ENCODE assay signal across 31 cellular contexts in the genomic region with DNA sequence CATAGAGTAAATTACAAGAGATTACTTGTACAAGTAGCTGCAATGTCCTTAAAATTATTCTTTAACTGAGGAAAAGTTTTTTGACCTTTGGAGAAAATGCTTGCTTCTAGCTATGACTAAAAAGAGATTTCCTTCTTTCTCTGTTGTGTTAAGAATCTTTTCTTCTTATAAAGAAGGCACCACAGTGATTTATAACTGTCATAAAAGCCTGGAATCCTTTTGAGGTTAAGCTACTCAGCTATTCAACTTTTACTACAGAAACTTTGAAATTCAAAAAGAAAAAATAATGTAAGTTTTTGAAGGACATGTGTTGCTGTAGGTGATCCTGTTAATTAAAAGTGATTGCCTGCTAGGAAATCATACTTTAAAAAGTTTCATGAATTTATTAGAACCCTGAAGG.
"Had no signal": no experiment of that assay in that cellular context is flagged by ENCODE, and none has a peak within 500 bp of the region (broad histone marks: within the 10 kb centered on the region; RNA-seq: fewer than 3 reads in every experiment).

No MANE protein-coding gene starts in this region.

- H3K4me1 Mint-ChIP-seq: activated CD4-positive, alpha-beta T cell treated with anti-CD3 and anti-CD28 coated beads, Interleukin-2, amount 10 ng/mL, durations not matched to agents 24 days and 14 days; activated CD8-positive, alpha-beta memory T cell treated with anti-CD3 and anti-CD28 coated beads, Interleukin-2, amount 10 ng/mL, durations not matched to agents 7 days and 5 days; activated naive CD8-positive, alpha-beta T cell treated with anti-CD3 and anti-CD28 coated beads, Interleukin-2, amount 50 U/mL, for 24 hours had no signal

- H3K27ac ChIP-seq: adrenal gland, body of pancreas, esophagus muscularis mucosa, foreskin keratinocyte, gastrocnemius medialis had no signal

- H3K36me3 Mint-ChIP-seq: activated CD4-positive, alpha-beta memory T cell treated with anti-CD3 and anti-CD28 coated beads for 36 hours; activated CD8-positive, alpha-beta memory T cell treated with anti-CD3 and anti-CD28 coated beads, Interleukin-2, amount 10 ng/mL, durations not matched to agents 7 days and 5 days; activated naive CD8-positive, alpha-beta T cell treated with anti-CD3 and anti-CD28 coated beads for 36 hours had no signal

- H3K27ac Mint-ChIP-seq: activated CD4-positive, alpha-beta memory T cell treated with anti-CD3 and anti-CD28 coated beads for 36 hours; activated CD4-positive, alpha-beta T cell treated with anti-CD3 and anti-CD28 coated beads for 36 hours; activated CD4-positive, alpha-beta T cell treated with anti-CD3 and anti-CD28 coated beads, Interleukin-2, amount 10 ng/mL, durations not matched to agents 24 days and 14 days; activated CD8-positive, alpha-beta memory T cell treated with anti-CD3 and anti-CD28 coated beads, Interleukin-2, amount 10 ng/mL, durations not matched to agents 7 days and 5 days; activated CD8-positive, alpha-beta T cell treated with anti-CD3 and anti-CD28 coated beads, Interleukin-2, amount 10 ng/mL, durations not matched to agents 7 days and 5 days; activated naive CD4-positive, alpha-beta T cell treated with anti-CD3 and anti-CD28 coated beads for 36 hours; activated naive CD4-positive, alpha-beta T cell treated with anti-CD3 and anti-CD28 coated beads, Interleukin-2, amount 50 U/mL, for 24 hours; activated naive CD8-positive, alpha-beta T cell treated with anti-CD3 and anti-CD28 coated beads for 36 hours; activated naive CD8-positive, alpha-beta T cell treated with anti-CD3 and anti-CD28 coated beads, Interleukin-2, amount 50 U/mL, for 24 hours; activated T-helper 1 cell treated with anti-CD3 and anti-CD28 coated beads, Interleukin-12 subunit alpha, Interleukin-12 subunit beta, Interleukin-2, Interleukin-4 antibody, amounts not matched to agents 30 ng/mL and 10 ng/mL and 1 ng/mL, durations not matched to agents 14 hours and 24 hours and 36 hours; activated T-helper 2 cell treated with anti-CD3 and anti-CD28 coated beads, Interferon-gamma antibody, Interleukin-2, Interleukin-4, amounts not matched to agents 10 μg/mL and 5 μg/mL and 100 μg/mL, durations not matched to agents 14 hours and 24 hours and 36 hours; effector memory CD8-positive, alpha-beta T cell had no signal

- H3K4me3 ChIP-seq: adrenal gland, body of pancreas, esophagus muscularis mucosa had no signal

- DNase-seq: activated CD4-positive, alpha-beta memory T cell treated with anti-CD3 and anti-CD28 coated beads for 36 hours; activated CD4-positive, alpha-beta T cell treated with anti-CD3 and anti-CD28 coated beads for 36 hours; activated CD4-positive, alpha-beta T cell treated with anti-CD3 and anti-CD28 coated beads, Interleukin-2, amount 10 ng/mL, durations not matched to agents 24 days and 14 days; activated CD4-positive, CD25-positive, alpha-beta regulatory T cell; activated CD4-positive, CD25-positive, alpha-beta regulatory T cell treated with anti-CD3 and anti-CD28 coated beads, Interleukin-2, amount 50 U/mL, for 72 hours; activated CD8-positive, alpha-beta memory T cell treated with anti-CD3 and anti-CD28 coated beads, Interleukin-2, amount 10 ng/mL, durations not matched to agents 7 days and 5 days; activated CD8-positive, alpha-beta memory T cell treated with anti-CD3 and anti-CD28 coated beads, Interleukin-2, amount 50 U/mL, for 4 hours; activated CD8-positive, alpha-beta T cell treated with anti-CD3 and anti-CD28 coated beads, Interleukin-2, amount 10 ng/mL, durations not matched to agents 7 days and 5 days; activated effector memory CD4-positive, alpha-beta T cell treated with anti-CD3 and anti-CD28 coated beads, Interleukin-2, amount 50 U/mL, for 16 hours; activated naive CD4-positive, alpha-beta T cell treated with anti-CD3 and anti-CD28 coated beads for 36 hours; activated naive CD8-positive, alpha-beta T cell treated with anti-CD3 and anti-CD28 coated beads for 36 hours; activated naive CD8-positive, alpha-beta T cell treated with anti-CD3 and anti-CD28 coated beads, Interleukin-2, amount 50 U/mL, for 24 hours; activated T-cell treated with anti-CD3 and anti-CD28 coated beads, Interleukin-2, amount 50 U/mL, for 1 hour; activated T-cell treated with anti-CD3 and anti-CD28 coated beads, Interleukin-2, amount 50 U/mL, for 48 hours; adrenal gland; amygdala; aorta; body of pancreas; caudate nucleus; cortex of kidney; dermis blood vessel endothelial cell; effector CD4-positive, alpha-beta T cell; effector memory CD8-positive, alpha-beta T cell; erythroblast; foreskin keratinocyte; gastrocnemius medialis; T-helper 2 cell had no signal

- H3K4me3 Mint-ChIP-seq: activated CD4-positive, alpha-beta memory T cell treated with anti-CD3 and anti-CD28 coated beads for 36 hours; activated CD4-positive, alpha-beta T cell treated with anti-CD3 and anti-CD28 coated beads for 36 hours; activated CD4-positive, alpha-beta T cell treated with anti-CD3 and anti-CD28 coated beads, Interleukin-2, amount 10 ng/mL, durations not matched to agents 24 days and 14 days; activated CD8-positive, alpha-beta memory T cell treated with anti-CD3 and anti-CD28 coated beads, Interleukin-2, amount 10 ng/mL, durations not matched to agents 7 days and 5 days; activated CD8-positive, alpha-beta T cell treated with anti-CD3 and anti-CD28 coated beads, Interleukin-2, amount 10 ng/mL, durations not matched to agents 7 days and 5 days; activated naive CD4-positive, alpha-beta T cell treated with anti-CD3 and anti-CD28 coated beads for 36 hours; activated naive CD4-positive, alpha-beta T cell treated with anti-CD3 and anti-CD28 coated beads, Interleukin-2, amount 50 U/mL, for 24 hours; activated naive CD8-positive, alpha-beta T cell treated with anti-CD3 and anti-CD28 coated beads for 36 hours; activated naive CD8-positive, alpha-beta T cell treated with anti-CD3 and anti-CD28 coated beads, Interleukin-2, amount 50 U/mL, for 24 hours; activated T-helper 1 cell treated with anti-CD3 and anti-CD28 coated beads, Interleukin-12 subunit alpha, Interleukin-12 subunit beta, Interleukin-2, Interleukin-4 antibody, amounts not matched to agents 30 ng/mL and 10 ng/mL and 1 ng/mL, durations not matched to agents 14 hours and 24 hours and 36 hours; effector memory CD8-positive, alpha-beta T cell had no signal

- H3K9me3 Mint-ChIP-seq: activated CD4-positive, alpha-beta memory T cell treated with anti-CD3 and anti-CD28 coated beads for 36 hours; activated CD4-positive, alpha-beta T cell treated with anti-CD3 and anti-CD28 coated beads, Interleukin-2, amount 10 ng/mL, durations not matched to agents 24 days and 14 days; activated naive CD8-positive, alpha-beta T cell treated with anti-CD3 and anti-CD28 coated beads, Interleukin-2, amount 50 U/mL, for 24 hours; activated T-helper 1 cell treated with anti-CD3 and anti-CD28 coated beads, Interleukin-12 subunit alpha, Interleukin-12 subunit beta, Interleukin-2, Interleukin-4 antibody, amounts not matched to agents 30 ng/mL and 10 ng/mL and 1 ng/mL, durations not matched to agents 14 hours and 24 hours and 36 hours; activated T-helper 2 cell treated with anti-CD3 and anti-CD28 coated beads, Interferon-gamma antibody, Interleukin-2, Interleukin-4, amounts not matched to agents 10 μg/mL and 5 μg/mL and 100 μg/mL, durations not matched to agents 14 hours and 24 hours and 36 hours; effector memory CD8-positive, alpha-beta T cell had no signal

- H3K36me3 ChIP-seq: adrenal gland, esophagus muscularis mucosa, gastrocnemius medialis had no signal

- H3K4me1 ChIP-seq: foreskin keratinocyte had no signal

- H3K9me3 ChIP-seq: adrenal gland, gastrocnemius medialis had no signal

- ATAC-seq: activated CD4-positive, alpha-beta T cell treated with anti-CD3 and anti-CD28 coated beads for 36 hours; activated CD8-positive, alpha-beta memory T cell treated with anti-CD3 and anti-CD28 coated beads, Interleukin-2, amount 10 ng/mL, durations not matched to agents 7 days and 5 days; activated CD8-positive, alpha-beta T cell treated with anti-CD3 and anti-CD28 coated beads, Interleukin-2, amount 10 ng/mL, durations not matched to agents 7 days and 5 days; activated naive CD8-positive, alpha-beta T cell treated with anti-CD3 and anti-CD28 coated beads, Interleukin-2, amount 50 U/mL, for 24 hours; body of pancreas; effector memory CD8-positive, alpha-beta T cell; foreskin keratinocyte; gastrocnemius medialis had no signal
